1 cellular context compared by ENCODE assay signal in the genomic region with DNA sequence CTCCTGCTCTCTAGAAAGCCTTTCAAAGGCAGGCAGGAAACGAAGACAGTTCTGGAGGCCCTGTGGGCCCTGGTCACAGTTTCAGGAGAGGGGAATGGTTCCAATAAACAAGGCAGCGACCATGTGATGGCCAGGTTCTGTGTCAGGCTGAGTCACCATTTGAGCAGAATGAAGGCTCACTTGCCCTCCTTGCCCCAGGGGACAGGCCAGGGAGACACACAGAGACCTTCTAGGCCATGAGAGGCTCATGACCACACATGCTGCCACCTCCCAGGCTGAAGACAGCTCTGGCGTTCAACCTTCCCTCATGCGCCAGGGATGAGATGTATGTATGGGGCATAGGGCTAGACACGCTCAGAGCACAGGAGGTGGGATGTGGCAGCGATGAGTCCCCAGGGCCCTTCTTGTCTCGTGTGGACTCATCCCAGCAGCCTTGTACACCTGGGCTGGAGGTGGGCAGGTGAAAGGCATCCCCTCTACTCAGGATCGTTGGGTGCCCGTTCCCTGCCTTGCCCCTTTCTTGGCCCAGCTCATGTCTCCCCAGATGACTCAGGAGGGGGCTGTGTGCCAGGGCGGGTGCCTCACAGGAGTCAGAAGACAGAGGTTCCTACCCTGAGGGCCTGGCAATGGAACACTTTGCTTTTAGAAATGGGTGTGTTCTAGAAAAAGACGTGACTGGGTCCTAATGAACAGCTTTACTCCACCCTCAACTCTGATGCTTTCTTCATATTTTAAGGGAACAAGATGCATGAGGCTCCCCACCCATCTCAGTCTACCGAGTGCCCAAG.
TF ChIP-seq lines count a peak whose summit lies in the region.

No MANE protein-coding gene starts in this region.

TF ChIP-seq in H1, 55 proteins besides CTCF, POLR2A, EP300 and RAD21:
- TF ChIP-seq TAF7 (optimal IDR thresholded peaks at IDR 0.05; ENCODE audit: borderline replicate concordance, low read depth, low read length) (no peak), TCF12 (IDR thresholded peaks at IDR 0.05; ENCODE audit: low read depth, low read length) (no peak), SP1 (IDR thresholded peaks at IDR 0.05; ENCODE audit: low read depth, low read length) (no peak)
- TF ChIP-seq, protein P1, sequence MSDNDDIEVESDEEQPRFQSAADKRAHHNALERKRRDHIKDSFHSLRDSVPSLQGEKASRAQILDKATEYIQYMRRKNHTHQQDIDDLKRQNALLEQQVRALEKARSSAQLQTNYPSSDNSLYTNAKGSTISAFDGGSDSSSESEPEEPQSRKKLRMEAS (IDR thresholded peaks at IDR 0.05) = no peak
